ENCODE assay signal across 6 cellular contexts in the genomic region with DNA sequence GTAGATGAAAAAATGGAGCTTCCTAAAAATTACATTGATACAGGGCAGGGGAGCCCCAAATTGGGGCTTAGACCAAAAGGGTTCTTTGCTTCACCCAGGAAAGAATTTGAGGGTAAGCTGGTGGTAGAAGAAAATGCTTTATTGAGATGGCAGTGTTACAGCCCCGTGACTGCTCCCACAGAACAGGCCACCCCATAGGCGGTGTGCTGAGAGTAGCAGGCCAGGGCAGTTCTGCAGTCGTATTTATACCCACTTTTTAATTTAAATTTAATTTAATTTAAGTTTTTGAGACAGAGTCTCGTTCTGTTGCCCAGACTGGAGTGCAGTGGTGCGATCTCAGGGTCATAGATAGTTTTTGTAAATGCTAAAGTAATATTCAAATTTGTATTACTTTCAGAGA.
"Had no signal": no experiment of that assay in that cellular context is flagged by ENCODE, and none has a peak within 500 bp of the region (broad histone marks: within the 10 kb centered on the region; RNA-seq: fewer than 3 reads in every experiment).

No MANE protein-coding gene starts in this region.

- DNase-seq: IMR-90, KBM-7, KG1 had no signal

- H3K4me1 Mint-ChIP-seq: IgD-negative memory B cell had no signal

- H3K27ac ChIP-seq: HL-60 had no signal

- H3K27ac Mint-ChIP-seq: IgD-negative memory B cell had no signal

- H3K36me3 Mint-ChIP-seq: IgD-negative memory B cell had no signal

- H3K4me3 Mint-ChIP-seq: IgD-negative memory B cell had no signal

- H3K27me3 Mint-ChIP-seq: IgD-negative memory B cell had no signal

- H3K4me3 ChIP-seq: K562 had no signal
